ENCODE assay signal across 9 cellular contexts in genomic region chr5:10762776-10763500, GRCh38. TPM values are rescaled to one million over a fixed set of nuclear protein-coding genes. Genes with fewer than 3 reads are reported as not detected.
DNase-seq lines count a peak whose midpoint lies in the region; ATAC-seq and TF ChIP-seq lines count a peak whose summit lies in the region.
"Had no signal": no experiment of that assay in that cellular context is flagged by ENCODE, and none has a peak within 500 bp of the region (broad histone marks: within the 10 kb centered on the region; RNA-seq: fewer than 3 reads in every experiment).

No MANE protein-coding gene starts in this region.

- no peaks in the 10 kb centered on the region for H3K9me3 ChIP-seq in CD4-positive, alpha-beta T cell (ENCODE audit: control insufficient read depth, low read length)
- H3K9me3 ChIP-seq in neutrophil, result no peaks in the 10 kb centered on the region

- no peak for DNase-seq in CD4-positive, alpha-beta T cell
- peak; percentile 93 for DNase-seq in NAMALWA (ENCODE audit: low spot score)
- peak; percentile 62 for DNase-seq in coronary artery (ENCODE audit: low spot score)
- no peak for DNase-seq in stimulated activated CD4-positive, alpha-beta T cell treated with anti-CD3 and anti-CD28 coated beads, Interleukin-2, amount 100 ng/mL, for 48 hours
- no peak for DNase-seq in NCI-H2171 treated with DMSO at 0.1 percent for 48 hours (lab: John Stamatoyannopoulos, UW)
- DNase-seq in ureter (ENCODE audit: low spot score), result no peak
- DNase-seq: activated CD4-positive, alpha-beta T cell treated with anti-CD3 and anti-CD28 coated beads, Interleukin-2, amount 10 ng/mL, durations not matched to agents 7 days and 5 days had no signal

- POLR2A ChIA-PET in CD4-positive, alpha-beta T cell (lab: Charles Lee), result no interaction called here

- peak overlapping the region; percentile 86 for H3K4me3 Mint-ChIP-seq in CD4-positive, alpha-beta T cell

- H3K36me3 Mint-ChIP-seq in CD4-positive, alpha-beta T cell (ENCODE audit: low read depth), result peaks cover 11% of the 10 kb centered on the region

- no peaks in the 10 kb centered on the region for H3K9me3 Mint-ChIP-seq in CD4-positive, alpha-beta T cell
- H3K9me3 Mint-ChIP-seq: activated CD4-positive, alpha-beta T cell treated with anti-CD3 and anti-CD28 coated beads, Interleukin-2, amount 10 ng/mL, durations not matched to agents 7 days and 5 days had no signal

- peaks cover 28 to 32% of the 10 kb centered on the region in 2 experiments for H3K4me1 ChIP-seq in neutrophil (ENCODE audit: control insufficient read depth in 1 of 2, insufficient read depth in 1 of 2, low read depth in 1 of 2, low read length in 1 of 2)

- no peak for ATAC-seq in CD4-positive, alpha-beta T cell (ENCODE audit: poor library complexity)
- no peak for ATAC-seq in HG02884 (IDR thresholded peaks at IDR 0.05; ENCODE audit: unreplicated experiment)

- no peak overlapping the region for H3K27ac ChIP-seq in CD4-positive, alpha-beta T cell (ENCODE audit: low read depth, low read length)
- peak overlapping the region in 1 of 2 donors; percentile 98 for H3K27ac ChIP-seq in coronary artery
- H3K27ac ChIP-seq in neutrophil, result peak overlapping the region; percentile 95

- H3K36me3 ChIP-seq in neutrophil, result no peaks in the 10 kb centered on the region

- H3K27ac Mint-ChIP-seq in CD4-positive, alpha-beta T cell, result peak overlapping the region; percentile 76

- no peak overlapping the region for H3K4me3 ChIP-seq in coronary artery
- peak overlapping the region; percentile 71 to 78 for H3K4me3 ChIP-seq in neutrophil (ENCODE audit: low read depth in 1 of 2, low read length in 1 of 2)

- intact Hi-C loops in CD4-positive, alpha-beta T cell (cut with DNase I, micrococcal nuclease), result loop anchor here in 1 of 2 experiments (5.0 kb wide), 1 partner anchor 316 kb away; no protein-coding TSS in a partner anchor

- CTCF ChIA-PET in CD4-positive, alpha-beta T cell (lab: Charles Lee), result no interaction called here

- no peaks in the 10 kb centered on the region for H3K27me3 ChIP-seq in CD4-positive, alpha-beta T cell (ENCODE audit: control insufficient read depth, insufficient read depth, low read length)
- H3K27me3 ChIP-seq in neutrophil, result no peaks in the 10 kb centered on the region

- no peak for TF ChIP-seq CTCF in CD4-positive, alpha-beta T cell (IDR thresholded peaks at IDR 0.05)
- no peak for TF ChIP-seq CTCF in coronary artery (IDR thresholded peaks at IDR 0.05)
- peak; percentile 50 for TF ChIP-seq CTCF in neutrophil (IDR thresholded peaks at IDR 0.05)

- H3K4me1 Mint-ChIP-seq in CD4-positive, alpha-beta T cell (ENCODE audit: low read depth), result peaks cover 41% of the 10 kb centered on the region

- H3K27me3 Mint-ChIP-seq in CD4-positive, alpha-beta T cell, result peaks cover 6% of the 10 kb centered on the region
- H3K27me3 Mint-ChIP-seq: activated CD4-positive, alpha-beta T cell treated with anti-CD3 and anti-CD28 coated beads, Interleukin-2, amount 10 ng/mL, durations not matched to agents 7 days and 5 days had no signal

RNA-seq across cellular contexts. Expression of gene DAP, which starts 1.9 kb away (rescaled TPM):
- 10 to 100 TPM; 33.6 to 35.2 TPM for total RNA-seq in CD4-positive, alpha-beta T cell
- total RNA-seq in ureter, result 209 TPM

Comparison
In these comparisons a context has a peak if more than half of its experiments do, and no peak if none do; other contexts are left out.
1. DNase-seq: peak in NAMALWA (single experiment) and coronary artery (single experiment); none in CD4-positive, alpha-beta T cell (0 of 10), stimulated activated CD4-positive, alpha-beta T cell treated with anti-CD3 and anti-CD28 coated beads, Interleukin-2, amount 100 ng/mL, for 48 hours (0 of 2), NCI-H2171 treated with DMSO at 0.1 percent for 48 hours (single experiment) and ureter (single experiment).